12 cellular contexts compared by ENCODE assay signal in genomic region chr17:1929896-1930750, GRCh38.
"Had no signal": no experiment of that assay in that cellular context is flagged by ENCODE, and none has a peak within 500 bp of the region (broad histone marks: within the 10 kb centered on the region; RNA-seq: fewer than 3 reads in every experiment).

No MANE protein-coding gene starts in this region.

- ATAC-seq: activated naive CD8-positive, alpha-beta T cell treated with anti-CD3 and anti-CD28 coated beads, Interleukin-2, amount 50 U/mL, for 24 hours; lower lobe of right lung; right lobe of liver; WTC11 had no signal

- H3K4me3 ChIP-seq: lower lobe of right lung, right lobe of liver, upper lobe of left lung had no signal

- H3K36me3 ChIP-seq: lower lobe of right lung, neutrophil, right lobe of liver, upper lobe of left lung had no signal

- H3K9me3 ChIP-seq: lower lobe of right lung, neutrophil, right lobe of liver, upper lobe of left lung had no signal

- H3K27me3 ChIP-seq: right lobe of liver, upper lobe of left lung had no signal

- DNase-seq: activated CD4-positive, alpha-beta T cell treated with anti-CD3 and anti-CD28 coated beads for 48 hours; activated naive CD4-positive, alpha-beta T cell treated with Interleukin-2 at 50 U/mL for 16 hours; activated naive CD8-positive, alpha-beta T cell treated with anti-CD3 and anti-CD28 coated beads, Interleukin-2, amount 50 U/mL, for 24 hours; immature natural killer cell; left cardiac atrium; lower lobe of right lung; posterior cingulate gyrus; right lobe of liver; stimulated activated naive CD4-positive, alpha-beta T cell treated with Interleukin-2 at 50 U/mL for 16 hours; upper lobe of left lung had no signal

- H3K27ac ChIP-seq: lower lobe of right lung, neutrophil, right lobe of liver, upper lobe of left lung had no signal
